In the genomic region with DNA sequence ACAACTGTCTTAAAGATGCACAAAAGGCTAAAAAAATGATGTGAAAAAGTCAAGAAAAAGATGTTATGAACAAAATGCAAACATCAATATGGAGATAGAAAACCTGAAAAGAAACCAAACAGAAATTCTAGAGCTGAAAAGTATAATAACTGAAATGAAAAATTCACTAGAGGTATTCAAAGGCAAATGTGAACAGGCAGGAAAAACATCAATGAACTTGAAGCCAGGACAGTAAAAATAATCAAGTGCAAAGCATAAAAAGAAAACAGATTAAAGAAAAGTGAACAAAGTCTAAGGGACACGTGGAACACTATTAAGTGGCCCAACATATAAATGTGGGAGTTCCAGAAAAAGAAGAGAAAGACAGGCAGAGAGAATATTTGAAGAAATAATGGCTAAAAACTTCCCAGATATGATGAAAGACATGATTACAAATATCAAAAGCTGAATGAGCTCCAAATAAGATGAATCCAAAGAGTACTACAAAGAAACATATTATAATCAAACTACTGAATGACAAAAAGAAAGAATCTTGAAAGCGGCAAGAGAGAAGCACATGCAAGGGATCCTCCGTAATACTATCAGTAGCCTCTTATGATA, we compare ENCODE assay signal across 17 cellular contexts. TPM values are rescaled to one million over a fixed set of nuclear protein-coding genes. Genes with fewer than 3 reads are reported as not detected.
A peak's percentile ranks its signal among the peaks of the same experiment; 100 is the strongest.
DNase-seq lines count a peak whose midpoint lies in the region; ATAC-seq, FAIRE-seq and TF ChIP-seq lines count a peak whose summit lies in the region.
"Had no signal": no experiment of that assay in that cellular context is flagged by ENCODE, and none has a peak within 500 bp of the region (broad histone marks: within the 10 kb centered on the region; RNA-seq: fewer than 3 reads in every experiment).

No MANE protein-coding gene starts in this region.

- intact Hi-C loops in HepG2 (cut with micrococcal nuclease; ENCODE audit: unreplicated experiment), result loop anchor here (5.0 kb wide), 1 partner anchor 59 kb away; a partner anchor contains a TSS
- intact Hi-C loops in right lobe of liver (cut with DNase I), result no loop called here
- intact Hi-C loops in pancreas (cut with DNase I), result no loop called here

- peaks cover 11% of the 10 kb centered on the region for H3K4me1 ChIP-seq in HepG2 (ENCODE audit: insufficient read depth, low read length)
- no peaks in the 10 kb centered on the region for H3K4me1 ChIP-seq in right lobe of liver
- H3K4me1 ChIP-seq in Karpas-422 (ENCODE audit: low read length), result no peaks in the 10 kb centered on the region
- peaks cover 0 to 4% (median 0%) of the 10 kb centered on the region in 3 donors for H3K4me1 ChIP-seq in pancreas
- no peaks in the 10 kb centered on the region for H3K4me1 ChIP-seq in foreskin keratinocyte
- H3K4me1 ChIP-seq: BE2C had no signal

- BruUV-seq in HepG2 (replicated peaks; lab: Mats Ljungman, UMichigan), result no TSS peak

- no peak overlapping the region for H2AFZ ChIP-seq in HepG2 (ENCODE audit: low read length)
- H2AFZ ChIP-seq in Karpas-422 (ENCODE audit: low read length), result no peak overlapping the region

- POLR2A ChIA-PET in HepG2 (lab: Yijun Ruan, JAX), result no interaction called here

- CTCF ChIA-PET in HepG2 (lab: Yijun Ruan, JAX; ENCODE audit: low intra/inter-chr PET ratio, low total read pairs), result no interaction called here

- no peak for TF ChIP-seq POLR2A in HepG2 (IDR thresholded peaks at IDR 0.05; ENCODE audit: insufficient read depth in 1 of 2, low read depth in 2 of 2, low read length in 2 of 2)
- TF ChIP-seq POLR2A in right lobe of liver (IDR thresholded peaks at IDR 0.05), result no peak

- in situ Hi-C loops in HepG2 (cut with HindIII; ENCODE audit: extremely low pct_ligation_motif_present, low pct_unique_long_range_greater_than_20kb), result no loop called here

- H3K27me3 ChIP-seq in HepG2 (ENCODE audit: control insufficient read depth in 1 of 2, insufficient read depth in 2 of 2, low read length in 2 of 2), result no peaks in the 10 kb centered on the region
- no peaks in the 10 kb centered on the region for H3K27me3 ChIP-seq in right lobe of liver
- H3K27me3 ChIP-seq in Karpas-422 (ENCODE audit: low read length), result no peaks in the 10 kb centered on the region
- no peaks in the 10 kb centered on the region for H3K27me3 ChIP-seq in pancreas
- H3K27me3 ChIP-seq in foreskin keratinocyte, result no peaks in the 10 kb centered on the region
- H3K27me3 ChIP-seq: BE2C had no signal

- H3K9me3 ChIP-seq in HepG2 (ENCODE audit: low read length), result peaks cover 11% of the 10 kb centered on the region; the same call in 1 of the 2 replicates
- H3K9me3 ChIP-seq in right lobe of liver, result no peaks in the 10 kb centered on the region
- H3K9me3 ChIP-seq in Karpas-422 (ENCODE audit: low read length), result peaks cover 9% of the 10 kb centered on the region
- no peaks in the 10 kb centered on the region for H3K9me3 ChIP-seq in pancreas
- H3K9me3 ChIP-seq: BE2C had no signal

- TF ChIP-seq CTCF in HepG2 (CRISPR knock-in tag; IDR thresholded peaks at IDR 0.05) (no peak), right lobe of liver (IDR thresholded peaks at IDR 0.05) (no peak), pancreas (IDR thresholded peaks at IDR 0.05) (no peak), foreskin keratinocyte (conservative IDR thresholded peaks at IDR 0.05) (no peak)

- H3K4me3 ChIP-seq in HepG2 (replicated peaks in 1 of 3; ENCODE audit: insufficient read depth in 1 of 3, low read depth in 2 of 3, low read length in 3 of 3) (no peak overlapping the region), right lobe of liver (no peak overlapping the region), Karpas-422 (ENCODE audit: low read length) (no peak overlapping the region), pancreas (no peak overlapping the region)

- no peak for DNase-seq in HepG2 (ENCODE audit: low spot score)
- no peak for DNase-seq in right lobe of liver
- peak; percentile 46 for DNase-seq in Karpas-422
- no peak for DNase-seq in pancreas
- DNase-seq in AML-193 (lab: John Stamatoyannopoulos, UW), result no peak
- DNase-seq in foreskin keratinocyte, result no peak
- DNase-seq: BE2C; C1 segment of cervical spinal cord; CD4-positive, CD25-positive, alpha-beta regulatory T cell; CD8-positive, alpha-beta memory T cell; COR-L47; DMS153; DMS79 treated with DMSO at 0.1 percent for 48 hours; GF-D8; HCEC 1CT; HFFc6 had no signal

- H3K9ac ChIP-seq in HepG2 (ENCODE audit: insufficient read depth, low read depth, low read length) (no peak overlapping the region), Karpas-422 (ENCODE audit: low read length) (no peak overlapping the region)

- no peak for FAIRE-seq in HepG2 (lab: Jason Lieb, UNC)
- peak; percentile 60 for FAIRE-seq in pancreas (lab: Jason Lieb, UNC)
- FAIRE-seq: H1 had no signal

- TF ChIP-seq EP300 in HepG2 (IDR thresholded peaks at IDR 0.05; ENCODE audit: low read depth in 2 of 2, low read length in 2 of 2) (no peak), HepG2 (CRISPR knock-in tag; IDR thresholded peaks at IDR 0.05; ENCODE audit: borderline replicate concordance) (no peak)

- WGBS in HepG2 (ENCODE audit: low lambda C conversion rate), result 91% methylated on average over 3 of the region's 3 CpGs
- 83% methylated on average over 3 of the region's 3 CpGs for WGBS in right lobe of liver (ENCODE audit: insufficient coverage, low coverage, low lambda C conversion rate, missing lambda C conversion rate)
- WGBS in pancreas, 2 donors, result 96 to 98% methylated on average over 3 of the region's 3 CpGs

- no peaks in the 10 kb centered on the region for H4K20me1 ChIP-seq in HepG2 (ENCODE audit: insufficient read depth, low read length)
- no peaks in the 10 kb centered on the region for H4K20me1 ChIP-seq in Karpas-422 (ENCODE audit: insufficient read depth, low read depth, low read length)

- no peak for TF ChIP-seq RAD21 in HepG2 (CRISPR knock-in tag; IDR thresholded peaks at IDR 0.05)

- H3K9me2 ChIP-seq in Karpas-422 (replicated peaks; ENCODE audit: insufficient read depth, low read length), result no peaks in the 10 kb centered on the region

- H3K79me2 ChIP-seq in HepG2 (ENCODE audit: insufficient read depth, low read length) (no peaks in the 10 kb centered on the region), Karpas-422 (ENCODE audit: low read length) (no peaks in the 10 kb centered on the region)

- peaks cover 0 to 2% of the 10 kb centered on the region in 2 experiments; a peak in 1 of 5 replicates for H3K36me3 ChIP-seq in HepG2 (replicated peaks in 1 of 2; ENCODE audit: control insufficient read depth in 1 of 2, insufficient read depth in 2 of 2, low read length in 2 of 2)
- H3K36me3 ChIP-seq in right lobe of liver, result no peaks in the 10 kb centered on the region
- no peaks in the 10 kb centered on the region for H3K36me3 ChIP-seq in Karpas-422 (ENCODE audit: insufficient read depth, low read length)
- H3K36me3 ChIP-seq in pancreas, result no peaks in the 10 kb centered on the region
- H3K36me3 ChIP-seq: BE2C had no signal

- H3K4me2 ChIP-seq in HepG2 (ENCODE audit: low read depth, low read length) (no peak overlapping the region), Karpas-422 (ENCODE audit: low read depth, low read length, poor library complexity, severe bottlenecking) (no peak overlapping the region)

- H3K27ac ChIP-seq in HepG2 (ENCODE audit: extremely low read length, insufficient read depth, low read length) (no peak overlapping the region), right lobe of liver (no peak overlapping the region), Karpas-422 (ENCODE audit: low read length) (no peak overlapping the region), pancreas (no peak overlapping the region), foreskin keratinocyte (no peak overlapping the region)

- ATAC-seq in HepG2 (no peak), right lobe of liver (no peak), pancreas (no peak), foreskin keratinocyte (no peak)

TF ChIP-seq in HepG2, 621 proteins besides CTCF, POLR2A, EP300 and RAD21:
- TF ChIP-seq FOSL2 (CRISPR knock-in tag; IDR thresholded peaks at IDR 0.05), result no peak
- peak; percentile 99 for TF ChIP-seq ZNF160 (CRISPR knock-in tag; IDR thresholded peaks at IDR 0.05)
- TF ChIP-seq, protein P1, sequence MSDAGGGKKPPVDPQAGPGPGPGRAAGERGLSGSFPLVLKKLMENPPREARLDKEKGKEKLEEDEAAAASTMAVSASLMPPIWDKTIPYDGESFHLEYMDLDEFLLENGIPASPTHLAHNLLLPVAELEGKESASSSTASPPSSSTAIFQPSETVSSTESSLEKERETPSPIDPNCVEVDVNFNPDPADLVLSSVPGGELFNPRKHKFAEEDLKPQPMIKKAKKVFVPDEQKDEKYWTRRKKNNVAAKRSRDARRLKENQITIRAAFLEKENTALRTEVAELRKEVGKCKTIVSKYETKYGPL (CRISPR knock-in tag; IDR thresholded peaks at IDR 0.05), result no peak
- TF ChIP-seq CHCHD3 (CRISPR knock-in tag; IDR thresholded peaks at IDR 0.05), result no peak

RNA-seq across cellular contexts. Expression of a gene that starts 57.5 kb away (rescaled TPM):
- 9.8 and 10.3 TPM in 2 replicates for total RNA-seq in HepG2 (2016; rRNA removed; fragmentation: Illumina TruSeq; extraction: Trizol)
- total RNA-seq in HepG2 (2016; cell fraction: cytosol; rRNA removed; fragmentation: Illumina TruSeq; extraction: Trizol; ENCODE audit: low read depth), result 35.1 and 38.9 TPM in 2 replicates
- total RNA-seq in HepG2 (2016; cell fraction: insoluble cytoplasmic fraction; rRNA removed; fragmentation: Illumina TruSeq; extraction: Trizol), result 8.9 and 10.1 TPM in 2 replicates
- 23.3 and 30.6 TPM in 2 replicates for total RNA-seq in HepG2 (2016; cell fraction: membrane; rRNA removed; fragmentation: Illumina TruSeq; extraction: Trizol)
- total RNA-seq in HepG2 (2016; cell fraction: nucleus; rRNA removed; fragmentation: Illumina TruSeq; extraction: Trizol), result 16.6 and 16.9 TPM in 2 replicates
- 4.8 and 5.4 TPM in 2 replicates for polyA plus RNA-seq in HepG2 (2011; rRNA removed)
- polyA plus RNA-seq in HepG2 (2011; cell fraction: cytosol; rRNA removed), result 2.0 and 2.5 TPM in 2 replicates
- polyA plus RNA-seq in HepG2 (2011; cell fraction: nucleus; rRNA removed), result 5.7 and 6.3 TPM in 2 replicates
- polyA plus RNA-seq in HepG2 (2012), result 4.7 and 4.9 TPM in 2 replicates
- polyA plus RNA-seq in HepG2 (2016; cell fraction: cytosol; fragmentation: Illumina TruSeq; extraction: Trizol; ENCODE audit: low read depth), result 0.44 and 0.53 TPM in 2 replicates
- polyA plus RNA-seq in HepG2 (2016; cell fraction: insoluble cytoplasmic fraction; fragmentation: Illumina TruSeq; extraction: Trizol; ENCODE audit: low read depth), result 4.5 and 5.3 TPM in 2 replicates
- polyA plus RNA-seq in HepG2 (2016; cell fraction: membrane; fragmentation: Illumina TruSeq; extraction: Trizol; ENCODE audit: low read depth), result 1.1 and 1.2 TPM in 2 replicates
- polyA plus RNA-seq in HepG2 (2016; cell fraction: nucleus; fragmentation: Illumina TruSeq; extraction: Trizol; ENCODE audit: insufficient read depth, low read depth), result 8.8 and 11.2 TPM in 2 replicates
- 3.5 and 5.5 TPM in 2 replicates for polyA minus RNA-seq in HepG2 (2011; rRNA and poly(A)+ RNA removed; ENCODE audit: low replicate concordance)
- 7.0 and 8.4 TPM in 2 replicates for polyA minus RNA-seq in HepG2 (2011; cell fraction: cytosol; rRNA and poly(A)+ RNA removed)
- 34.2 and 38.8 TPM in 2 replicates for polyA minus RNA-seq in HepG2 (2011; cell fraction: nucleus; rRNA and poly(A)+ RNA removed)
- 10 to 100 TPM in 3 of 6 experiments, 1 to 10 TPM in 3; 7.1 to 19.1 (median 11.1) TPM for total RNA-seq in right lobe of liver
- 11.3 and 26.1 TPM in 2 replicates for total RNA-seq in Karpas-422 (2014; rRNA removed; shearing (Covaris generic); ENCODE audit: low replicate concordance)
- 10 to 100 TPM; 12.3 to 32.3 (median 17.4) TPM for total RNA-seq in pancreas
- polyA plus RNA-seq in pancreas, result 1 to 10 TPM; 6.2 to 9.1 TPM
- total RNA-seq in foreskin keratinocyte, result 3.8 and 3.9 TPM in 2 replicates
- polyA plus RNA-seq in foreskin keratinocyte, result 0.49 and 0.57 TPM in 2 replicates
